In the genomic region with DNA sequence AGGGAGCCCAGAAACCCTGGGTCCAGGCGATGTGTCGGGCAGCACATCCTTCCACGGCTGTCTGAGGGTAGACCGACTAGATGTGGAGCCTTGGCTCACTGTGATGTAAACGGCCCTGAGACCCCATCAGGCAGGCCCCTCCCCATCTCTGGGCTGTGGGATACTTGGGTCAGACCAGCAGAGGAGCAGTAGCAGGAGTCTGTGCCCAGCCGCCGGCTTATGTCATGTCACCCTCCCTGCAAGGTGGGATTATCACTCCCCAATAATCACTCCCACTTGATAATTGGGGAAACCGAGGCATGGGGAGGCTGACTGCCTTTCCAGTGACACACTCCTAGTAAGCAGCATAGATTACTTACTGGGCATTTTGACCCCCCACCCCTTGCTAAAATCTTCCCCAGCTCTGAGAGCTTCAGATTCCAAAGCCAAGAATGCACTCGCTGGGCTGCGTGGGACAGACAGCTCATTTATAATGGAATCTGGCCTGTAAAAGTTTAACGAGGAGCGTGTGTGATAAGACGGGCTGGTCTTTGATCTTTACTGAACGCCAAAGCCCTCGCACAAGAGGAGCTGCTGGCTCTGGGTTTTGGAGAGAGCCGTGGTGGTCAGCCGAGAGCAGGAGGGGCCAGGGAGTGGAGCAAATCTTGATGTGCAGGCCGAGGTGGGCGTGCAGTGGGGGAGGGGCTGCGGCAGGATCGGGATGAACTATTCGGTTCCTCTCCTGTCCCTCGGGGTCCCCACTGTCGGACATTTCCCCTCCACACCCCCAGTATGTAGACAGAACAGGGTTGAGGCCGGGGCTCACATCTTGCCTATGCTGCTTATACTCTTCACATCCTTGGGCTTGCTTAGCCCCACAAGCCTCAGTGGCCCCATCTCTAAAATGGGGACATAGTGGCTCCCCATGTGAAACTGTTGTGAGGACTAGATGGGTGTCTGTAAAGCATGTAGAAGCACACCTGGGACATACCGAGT, we compare ENCODE assay signal across 1 cellular context.
TF ChIP-seq lines count a peak whose summit lies in the region.

No MANE protein-coding gene starts in this region.

TF ChIP-seq in HepG2, 621 proteins besides CTCF, POLR2A, EP300 and RAD21 (continued from another document and continues in another):
- TF ChIP-seq, protein P1, sequence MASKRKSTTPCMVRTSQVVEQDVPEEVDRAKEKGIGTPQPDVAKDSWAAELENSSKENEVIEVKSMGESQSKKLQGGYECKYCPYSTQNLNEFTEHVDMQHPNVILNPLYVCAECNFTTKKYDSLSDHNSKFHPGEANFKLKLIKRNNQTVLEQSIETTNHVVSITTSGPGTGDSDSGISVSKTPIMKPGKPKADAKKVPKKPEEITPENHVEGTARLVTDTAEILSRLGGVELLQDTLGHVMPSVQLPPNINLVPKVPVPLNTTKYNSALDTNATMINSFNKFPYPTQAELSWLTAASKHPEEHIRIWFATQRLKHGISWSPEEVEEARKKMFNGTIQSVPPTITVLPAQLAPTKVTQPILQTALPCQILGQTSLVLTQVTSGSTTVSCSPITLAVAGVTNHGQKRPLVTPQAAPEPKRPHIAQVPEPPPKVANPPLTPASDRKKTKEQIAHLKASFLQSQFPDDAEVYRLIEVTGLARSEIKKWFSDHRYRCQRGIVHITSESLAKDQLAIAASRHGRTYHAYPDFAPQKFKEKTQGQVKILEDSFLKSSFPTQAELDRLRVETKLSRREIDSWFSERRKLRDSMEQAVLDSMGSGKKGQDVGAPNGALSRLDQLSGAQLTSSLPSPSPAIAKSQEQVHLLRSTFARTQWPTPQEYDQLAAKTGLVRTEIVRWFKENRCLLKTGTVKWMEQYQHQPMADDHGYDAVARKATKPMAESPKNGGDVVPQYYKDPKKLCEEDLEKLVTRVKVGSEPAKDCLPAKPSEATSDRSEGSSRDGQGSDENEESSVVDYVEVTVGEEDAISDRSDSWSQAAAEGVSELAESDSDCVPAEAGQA (IDR thresholded peaks at IDR 0.05; ENCODE audit: low read depth), result 0 out of 2 replicates have a peak, but pooled peaks have one; percentile 45
- TF ChIP-seq, protein P1 (CRISPR knock-in tag; IDR thresholded peaks at IDR 0.05; ENCODE audit: borderline replicate concordance), result no peak
- TF ChIP-seq MIXL1 (CRISPR knock-in tag; IDR thresholded peaks at IDR 0.05), result peak; percentile 66; the same call in 1 of the 2 replicates
- peak; percentile 31; the same call in 1 of the 2 replicates for TF ChIP-seq HNF4G (IDR thresholded peaks at IDR 0.05; ENCODE audit: borderline replicate concordance, low read depth, low read length)
- no peak; the same call in 1 of the 2 replicates for TF ChIP-seq HNF4G (CRISPR knock-in tag; IDR thresholded peaks at IDR 0.05; ENCODE audit: borderline replicate concordance, low read depth)
- TF ChIP-seq FOXJ3 (CRISPR knock-in tag; IDR thresholded peaks at IDR 0.05; ENCODE audit: borderline replicate concordance), result peak; percentile 47; the same call in 1 of the 2 replicates
- peak; percentile 72; the same call in 1 of the 2 replicates for TF ChIP-seq CHD4 (IDR thresholded peaks at IDR 0.05; ENCODE audit: borderline replicate concordance, low read length)
- TF ChIP-seq ZNF749 (CRISPR knock-in tag; IDR thresholded peaks at IDR 0.05; ENCODE audit: borderline replicate concordance), result no peak
- TF ChIP-seq, protein P2, sequence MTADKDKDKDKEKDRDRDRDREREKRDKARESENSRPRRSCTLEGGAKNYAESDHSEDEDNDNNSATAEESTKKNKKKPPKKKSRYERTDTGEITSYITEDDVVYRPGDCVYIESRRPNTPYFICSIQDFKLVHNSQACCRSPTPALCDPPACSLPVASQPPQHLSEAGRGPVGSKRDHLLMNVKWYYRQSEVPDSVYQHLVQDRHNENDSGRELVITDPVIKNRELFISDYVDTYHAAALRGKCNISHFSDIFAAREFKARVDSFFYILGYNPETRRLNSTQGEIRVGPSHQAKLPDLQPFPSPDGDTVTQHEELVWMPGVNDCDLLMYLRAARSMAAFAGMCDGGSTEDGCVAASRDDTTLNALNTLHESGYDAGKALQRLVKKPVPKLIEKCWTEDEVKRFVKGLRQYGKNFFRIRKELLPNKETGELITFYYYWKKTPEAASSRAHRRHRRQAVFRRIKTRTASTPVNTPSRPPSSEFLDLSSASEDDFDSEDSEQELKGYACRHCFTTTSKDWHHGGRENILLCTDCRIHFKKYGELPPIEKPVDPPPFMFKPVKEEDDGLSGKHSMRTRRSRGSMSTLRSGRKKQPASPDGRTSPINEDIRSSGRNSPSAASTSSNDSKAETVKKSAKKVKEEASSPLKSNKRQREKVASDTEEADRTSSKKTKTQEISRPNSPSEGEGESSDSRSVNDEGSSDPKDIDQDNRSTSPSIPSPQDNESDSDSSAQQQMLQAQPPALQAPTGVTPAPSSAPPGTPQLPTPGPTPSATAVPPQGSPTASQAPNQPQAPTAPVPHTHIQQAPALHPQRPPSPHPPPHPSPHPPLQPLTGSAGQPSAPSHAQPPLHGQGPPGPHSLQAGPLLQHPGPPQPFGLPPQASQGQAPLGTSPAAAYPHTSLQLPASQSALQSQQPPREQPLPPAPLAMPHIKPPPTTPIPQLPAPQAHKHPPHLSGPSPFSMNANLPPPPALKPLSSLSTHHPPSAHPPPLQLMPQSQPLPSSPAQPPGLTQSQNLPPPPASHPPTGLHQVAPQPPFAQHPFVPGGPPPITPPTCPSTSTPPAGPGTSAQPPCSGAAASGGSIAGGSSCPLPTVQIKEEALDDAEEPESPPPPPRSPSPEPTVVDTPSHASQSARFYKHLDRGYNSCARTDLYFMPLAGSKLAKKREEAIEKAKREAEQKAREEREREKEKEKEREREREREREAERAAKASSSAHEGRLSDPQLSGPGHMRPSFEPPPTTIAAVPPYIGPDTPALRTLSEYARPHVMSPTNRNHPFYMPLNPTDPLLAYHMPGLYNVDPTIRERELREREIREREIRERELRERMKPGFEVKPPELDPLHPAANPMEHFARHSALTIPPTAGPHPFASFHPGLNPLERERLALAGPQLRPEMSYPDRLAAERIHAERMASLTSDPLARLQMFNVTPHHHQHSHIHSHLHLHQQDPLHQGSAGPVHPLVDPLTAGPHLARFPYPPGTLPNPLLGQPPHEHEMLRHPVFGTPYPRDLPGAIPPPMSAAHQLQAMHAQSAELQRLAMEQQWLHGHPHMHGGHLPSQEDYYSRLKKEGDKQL (CRISPR knock-in tag; IDR thresholded peaks at IDR 0.05; ENCODE audit: low read depth), result peak; percentile 84; the same call in 1 of the 2 replicates
- no peak; the same call in 1 of the 2 replicates for TF ChIP-seq NFKB2 (CRISPR knock-in tag; IDR thresholded peaks at IDR 0.05; ENCODE audit: borderline replicate concordance)
- TF ChIP-seq TCF7 (IDR thresholded peaks at IDR 0.05; ENCODE audit: low read depth), result peak; percentile 95
- TF ChIP-seq SMAD1 (CRISPR knock-in tag; IDR thresholded peaks at IDR 0.05; ENCODE audit: borderline replicate concordance, low read depth), result 0 out of 2 replicates have a peak, but pooled peaks have one; percentile 2
- TF ChIP-seq GTF3A (CRISPR knock-in tag; conservative IDR thresholded peaks at IDR 0.05), result no peak; the same call in 1 of the 2 replicates
- peak; percentile 63 for TF ChIP-seq CBX1 (IDR thresholded peaks at IDR 0.05; ENCODE audit: low read depth)
- no peak for TF ChIP-seq SSRP1 (CRISPR knock-in tag; IDR thresholded peaks at IDR 0.05)
- peak; percentile 79 for TF ChIP-seq TEAD3 (CRISPR knock-in tag; optimal IDR thresholded peaks at IDR 0.05; ENCODE audit: borderline replicate concordance)
- 0 out of 2 replicates have a peak, but pooled peaks have one; percentile 13 for TF ChIP-seq ZNF615 (CRISPR knock-in tag; IDR thresholded peaks at IDR 0.05; ENCODE audit: borderline replicate concordance)
- TF ChIP-seq, protein P3, sequence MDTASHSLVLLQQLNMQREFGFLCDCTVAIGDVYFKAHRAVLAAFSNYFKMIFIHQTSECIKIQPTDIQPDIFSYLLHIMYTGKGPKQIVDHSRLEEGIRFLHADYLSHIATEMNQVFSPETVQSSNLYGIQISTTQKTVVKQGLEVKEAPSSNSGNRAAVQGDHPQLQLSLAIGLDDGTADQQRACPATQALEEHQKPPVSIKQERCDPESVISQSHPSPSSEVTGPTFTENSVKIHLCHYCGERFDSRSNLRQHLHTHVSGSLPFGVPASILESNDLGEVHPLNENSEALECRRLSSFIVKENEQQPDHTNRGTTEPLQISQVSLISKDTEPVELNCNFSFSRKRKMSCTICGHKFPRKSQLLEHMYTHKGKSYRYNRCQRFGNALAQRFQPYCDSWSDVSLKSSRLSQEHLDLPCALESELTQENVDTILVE (CRISPR knock-in tag; IDR thresholded peaks at IDR 0.05), result peak; percentile 36; the same call in 1 of the 2 replicates
- TF ChIP-seq PITX1 (CRISPR knock-in tag; IDR thresholded peaks at IDR 0.05), result peak; percentile 85; the same call in 1 of the 2 replicates
- TF ChIP-seq RAD51 (IDR thresholded peaks at IDR 0.05; ENCODE audit: borderline replicate concordance), result no peak
- peak; percentile 45; the same call in 1 of the 2 replicates for TF ChIP-seq ZNF792 (CRISPR knock-in tag; IDR thresholded peaks at IDR 0.05)
- peak; percentile 22; the same call in 1 of the 2 replicates for TF ChIP-seq ZKSCAN8 (CRISPR knock-in tag; IDR thresholded peaks at IDR 0.05; ENCODE audit: borderline replicate concordance)
- peak; percentile 57; the same call in 1 of the 2 replicates for TF ChIP-seq ZNF878 (CRISPR knock-in tag; IDR thresholded peaks at IDR 0.05)
- TF ChIP-seq, protein P4, sequence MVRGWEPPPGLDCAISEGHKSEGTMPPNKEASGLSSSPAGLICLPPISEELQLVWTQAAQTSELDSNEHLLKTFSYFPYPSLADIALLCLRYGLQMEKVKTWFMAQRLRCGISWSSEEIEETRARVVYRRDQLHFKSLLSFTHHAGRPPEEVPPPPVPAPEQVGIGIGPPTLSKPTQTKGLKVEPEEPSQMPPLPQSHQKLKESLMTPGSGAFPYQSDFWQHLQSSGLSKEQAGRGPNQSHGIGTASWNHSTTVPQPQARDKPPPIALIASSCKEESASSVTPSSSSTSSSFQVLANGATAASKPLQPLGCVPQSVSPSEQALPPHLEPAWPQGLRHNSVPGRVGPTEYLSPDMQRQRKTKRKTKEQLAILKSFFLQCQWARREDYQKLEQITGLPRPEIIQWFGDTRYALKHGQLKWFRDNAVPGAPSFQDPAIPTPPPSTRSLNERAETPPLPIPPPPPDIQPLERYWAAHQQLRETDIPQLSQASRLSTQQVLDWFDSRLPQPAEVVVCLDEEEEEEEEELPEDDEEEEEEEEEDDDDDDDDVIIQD (CRISPR knock-in tag; IDR thresholded peaks at IDR 0.05; ENCODE audit: low read depth), result peak; percentile 42; the same call in 1 of the 2 replicates
- no peak for TF ChIP-seq RFX5 (IDR thresholded peaks at IDR 0.05; ENCODE audit: low read depth, low read length)
- no peak for TF ChIP-seq FOXM1 (CRISPR knock-in tag; IDR thresholded peaks at IDR 0.05)
- no peak for TF ChIP-seq PAWR (CRISPR knock-in tag; IDR thresholded peaks at IDR 0.05; ENCODE audit: borderline replicate concordance)
- peak; percentile 56; the same call in 1 of the 2 replicates for TF ChIP-seq ZNF317 (CRISPR knock-in tag; IDR thresholded peaks at IDR 0.05)
- 0 out of 2 replicates have a peak, but pooled peaks have one; percentile 55 for TF ChIP-seq ZBTB8A (CRISPR knock-in tag; IDR thresholded peaks at IDR 0.05; ENCODE audit: borderline replicate concordance, low read depth)
- TF ChIP-seq, protein P5, sequence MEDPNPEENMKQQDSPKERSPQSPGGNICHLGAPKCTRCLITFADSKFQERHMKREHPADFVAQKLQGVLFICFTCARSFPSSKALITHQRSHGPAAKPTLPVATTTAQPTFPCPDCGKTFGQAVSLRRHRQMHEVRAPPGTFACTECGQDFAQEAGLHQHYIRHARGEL (CRISPR knock-in tag; IDR thresholded peaks at IDR 0.05), result 0 out of 2 replicates have a peak, but pooled peaks have one; percentile 42
- TF ChIP-seq PCBP2 (optimal IDR thresholded peaks at IDR 0.05; ENCODE audit: low read depth, low read length, poor library complexity, severe bottlenecking), result no peak
- peak; percentile 89; the same call in 1 of the 2 replicates for TF ChIP-seq ZNF292 (CRISPR knock-in tag; IDR thresholded peaks at IDR 0.05; ENCODE audit: borderline replicate concordance, low read depth)
- no peak for TF ChIP-seq ZBTB42 (CRISPR knock-in tag; IDR thresholded peaks at IDR 0.05)
- no peak for TF ChIP-seq ZNF282 (IDR thresholded peaks at IDR 0.05; ENCODE audit: partially characterized antibody)
- peak; percentile 78; the same call in 1 of the 2 replicates for TF ChIP-seq ZNF782 (CRISPR knock-in tag; IDR thresholded peaks at IDR 0.05; ENCODE audit: borderline replicate concordance)
- TF ChIP-seq ZMYM3 (CRISPR knock-in tag; IDR thresholded peaks at IDR 0.05), result peak; percentile 47; the same call in 1 of the 2 replicates
- TF ChIP-seq STAG1 (CRISPR knock-in tag; IDR thresholded peaks at IDR 0.05), result 0 out of 2 replicates have a peak, but pooled peaks have one; percentile 2
- no peak for TF ChIP-seq ZNF3 (CRISPR knock-in tag; IDR thresholded peaks at IDR 0.05)
- peak; percentile 69 for TF ChIP-seq HOXA3 (CRISPR knock-in tag; IDR thresholded peaks at IDR 0.05)
- no peak for TF ChIP-seq NFYC (CRISPR knock-in tag; IDR thresholded peaks at IDR 0.05)
- TF ChIP-seq ZNF441 (CRISPR knock-in tag; IDR thresholded peaks at IDR 0.05; ENCODE audit: borderline replicate concordance), result peak; percentile 32; the same call in 1 of the 2 replicates
- no peak for TF ChIP-seq AKAP8 (CRISPR knock-in tag; IDR thresholded peaks at IDR 0.05)
- no peak for TF ChIP-seq ZNF33B (CRISPR knock-in tag; IDR thresholded peaks at IDR 0.05)
- peak; percentile 42; the same call in 1 of the 2 replicates for TF ChIP-seq RXRB (CRISPR knock-in tag; IDR thresholded peaks at IDR 0.05; ENCODE audit: borderline replicate concordance)
- TF ChIP-seq ZNF383 (CRISPR knock-in tag; IDR thresholded peaks at IDR 0.05; ENCODE audit: borderline replicate concordance), result no peak
- peak; percentile 53; the same call in 1 of the 2 replicates for TF ChIP-seq TARDBP (CRISPR knock-in tag; IDR thresholded peaks at IDR 0.05)
- 0 out of 2 replicates have a peak, but pooled peaks have one; percentile 45 for TF ChIP-seq ZNF264 (CRISPR knock-in tag; IDR thresholded peaks at IDR 0.05)
